In the genomic region with DNA sequence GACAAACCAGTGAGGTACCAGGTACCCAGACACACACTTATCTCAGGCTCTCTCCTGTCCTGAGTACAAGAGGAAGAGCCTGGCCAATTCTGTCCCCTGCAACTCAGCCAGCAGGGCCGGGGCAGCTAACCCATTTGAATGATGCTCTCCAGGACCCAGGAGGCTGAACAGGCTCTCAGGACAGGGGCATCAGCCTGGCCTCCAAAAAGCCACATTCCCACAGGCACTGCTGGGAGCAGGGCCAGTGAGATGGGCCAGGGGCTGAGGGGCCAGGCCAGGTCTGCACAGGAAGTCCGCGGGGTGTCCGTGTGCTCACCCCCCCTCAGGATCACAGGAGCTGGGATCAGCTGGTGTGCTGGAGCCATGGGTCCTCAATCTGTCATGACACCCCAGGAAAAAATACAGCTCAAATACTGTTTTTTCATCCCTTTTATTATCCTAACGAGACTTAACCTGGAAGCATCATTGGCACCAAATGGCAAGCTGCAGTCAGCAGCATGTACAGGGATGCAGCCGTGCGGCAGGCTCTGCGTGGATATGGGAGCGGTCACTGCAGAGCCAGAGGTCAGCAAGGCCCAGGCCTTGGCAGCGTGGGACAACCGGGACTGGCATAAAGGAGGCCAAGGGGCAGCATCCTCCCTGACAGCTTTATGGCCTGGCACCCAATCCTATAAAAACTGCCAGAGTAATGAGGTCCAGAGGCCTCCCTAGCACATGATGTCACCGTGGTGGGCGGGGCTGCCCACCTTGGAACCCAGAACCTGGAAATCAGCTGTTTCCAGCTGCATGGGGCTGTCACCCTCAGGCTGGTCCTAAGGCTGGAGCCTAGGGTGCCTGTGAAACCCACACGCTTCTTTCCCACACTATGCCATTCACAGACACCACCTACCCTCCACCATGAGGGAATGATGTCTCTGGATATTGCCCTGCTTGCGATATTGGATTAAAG, we compare ENCODE assay signal across 18 cellular contexts.
DNase-seq lines count a peak whose midpoint lies in the region; ATAC-seq and TF ChIP-seq lines count a peak whose summit lies in the region.
"Had no signal": no experiment of that assay in that cellular context is flagged by ENCODE, and none has a peak within 500 bp of the region (broad histone marks: within the 10 kb centered on the region; RNA-seq: fewer than 3 reads in every experiment).

No MANE protein-coding gene starts in this region.

- TF ChIP-seq CTCF in endodermal cell (conservative IDR thresholded peaks at IDR 0.05) (no peak), upper lobe of right lung (IDR thresholded peaks at IDR 0.05) (no peak), ascending aorta (IDR thresholded peaks at IDR 0.05) (no peak)

- no peak overlapping the region for H3K27ac ChIP-seq in endodermal cell (ENCODE audit: low read depth, low read length)
- no peak overlapping the region for H3K27ac ChIP-seq in neuronal stem cell (replicated peaks; ENCODE audit: low read length)
- H3K27ac ChIP-seq in upper lobe of right lung: no peak overlapping the region
- H3K27ac ChIP-seq in ascending aorta: no peak overlapping the region
- H3K27ac ChIP-seq: 22Rv1 had no signal

- H3K27ac Mint-ChIP-seq in endodermal cell: no peak overlapping the region
- H3K27ac Mint-ChIP-seq: CD14-positive monocyte; CD8-positive, alpha-beta T cell; HFFc6 had no signal

- ATAC-seq in Right ventricle myocardium inferior (no peak), left cardiac atrium (no peak), upper lobe of right lung (no peak)
- ATAC-seq: CD8-positive, alpha-beta T cell had no signal

- H2BK12ac ChIP-seq in neuronal stem cell (ENCODE audit: low read length): no peak overlapping the region

- H3K4me2 ChIP-seq in neuronal stem cell (ENCODE audit: insufficient read depth, low read length, poor library complexity, severe bottlenecking): no peak overlapping the region

- no peak overlapping the region for H3K4ac ChIP-seq in neuronal stem cell (ENCODE audit: low read length)

- intact Hi-C loops in Right ventricle myocardium inferior (cut with DNase I) (loop anchor here (5.0 kb wide), 1 partner anchor 108 kb away; no protein-coding TSS in a partner anchor), left cardiac atrium (cut with DNase I) (no loop called here), upper lobe of right lung (cut with DNase I) (no loop called here), ascending aorta (cut with DNase I) (no loop called here)

- peak; percentile 64 for DNase-seq in Right ventricle myocardium inferior (ENCODE audit: missing footprints)
- DNase-seq in left cardiac atrium: no peak
- peak; percentile 30 for DNase-seq in endodermal cell
- DNase-seq in neuronal stem cell (ENCODE audit: low spot score): no peak
- DNase-seq in upper lobe of right lung: peak; percentile 35
- no peak for DNase-seq in activated CD4-positive, alpha-beta T cell treated with anti-CD3 and anti-CD28 coated beads for 48 hours
- no peak for DNase-seq in ascending aorta (ENCODE audit: low spot score in 2 of 2)
- no peak for DNase-seq in hippocampal formation (lab: John Stamatoyannopoulos, UW)
- DNase-seq: CD8-positive, alpha-beta T cell; COR-L47; DMS153; DMS79 treated with DMSO at 0.1 percent for 48 hours; EL; GOT3; HFFc6 had no signal

- H3K4me3 ChIP-seq in endodermal cell (ENCODE audit: low read length) (no peak overlapping the region), neuronal stem cell (ENCODE audit: low read length in 2 of 2) (no peak overlapping the region), upper lobe of right lung (no peak overlapping the region), ascending aorta (no peak overlapping the region)
- H3K4me3 ChIP-seq: HAP-1 had no signal

- H3K9me3 ChIP-seq in endodermal cell (ENCODE audit: control insufficient read depth, low read length): no peaks in the 10 kb centered on the region
- no peaks in the 10 kb centered on the region for H3K9me3 ChIP-seq in neuronal stem cell (replicated peaks in 1 of 2; ENCODE audit: control insufficient read depth in 2 of 2, insufficient read depth in 1 of 2, low read depth in 1 of 2, low read length in 2 of 2)
- H3K9me3 ChIP-seq in upper lobe of right lung: no peaks in the 10 kb centered on the region
- no peaks in the 10 kb centered on the region for H3K9me3 ChIP-seq in ascending aorta
- H3K9me3 ChIP-seq: HAP-1 had no signal

- no peaks in the 10 kb centered on the region for H3K4me1 ChIP-seq in endodermal cell (ENCODE audit: control insufficient read depth, insufficient read depth, low read length)
- H3K4me1 ChIP-seq in neuronal stem cell (ENCODE audit: control insufficient read depth in 2 of 2, insufficient read depth in 1 of 2, low read depth in 1 of 2, low read length in 2 of 2): peaks cover 0 to 5% of the 10 kb centered on the region in 2 donors
- H3K4me1 ChIP-seq in upper lobe of right lung: peaks cover 5% of the 10 kb centered on the region
- H3K4me1 ChIP-seq in ascending aorta: peaks cover 2 to 23% of the 10 kb centered on the region in 2 donors
- H3K4me1 ChIP-seq: HAP-1 had no signal

- no peak overlapping the region for H4K8ac ChIP-seq in neuronal stem cell (ENCODE audit: low read depth, low read length)

- no peaks in the 10 kb centered on the region for H3K79me1 ChIP-seq in neuronal stem cell (ENCODE audit: low read depth, low read length)

- H2BK5ac ChIP-seq in neuronal stem cell (ENCODE audit: low read length): no peak overlapping the region

- peaks cover 8% of the 10 kb centered on the region for H3K27me3 Mint-ChIP-seq in endodermal cell (ENCODE audit: insufficient read depth)

- peaks cover 18% of the 10 kb centered on the region for H3K4me1 Mint-ChIP-seq in endodermal cell

- no peak overlapping the region for H2AFZ ChIP-seq in neuronal stem cell (ENCODE audit: low read length)

- no peak overlapping the region for H2BK120ac ChIP-seq in neuronal stem cell (ENCODE audit: low read depth, low read length)

- H3K9me3 Mint-ChIP-seq in endodermal cell: no peaks in the 10 kb centered on the region
- H3K9me3 Mint-ChIP-seq: CD8-positive, alpha-beta T cell; HFFc6 had no signal

- H2AK5ac ChIP-seq in neuronal stem cell (ENCODE audit: low read depth, low read length): peak overlapping the region; percentile 20

- H3K36me3 ChIP-seq in endodermal cell (ENCODE audit: control insufficient read depth, insufficient read depth, low read length): no peaks in the 10 kb centered on the region
- H3K36me3 ChIP-seq in neuronal stem cell (replicated peaks in 1 of 2; ENCODE audit: control insufficient read depth in 2 of 2, insufficient read depth in 2 of 2, low read length in 2 of 2): no peaks in the 10 kb centered on the region
- H3K36me3 ChIP-seq in upper lobe of right lung: no peaks in the 10 kb centered on the region
- no peaks in the 10 kb centered on the region for H3K36me3 ChIP-seq in ascending aorta
- H3K36me3 ChIP-seq: HAP-1 had no signal

- no peak overlapping the region for H4K91ac ChIP-seq in neuronal stem cell (ENCODE audit: low read depth, low read length, poor library complexity)

- no peak overlapping the region for H3K14ac ChIP-seq in neuronal stem cell (ENCODE audit: low read length)

- H3K9ac ChIP-seq in endodermal cell (ENCODE audit: extremely low read depth, low read length, poor library complexity, severe bottlenecking) (no peak overlapping the region), neuronal stem cell (ENCODE audit: low read depth, low read length, poor library complexity) (peak overlapping the region; percentile 10)

- no peak overlapping the region for H2BK15ac ChIP-seq in neuronal stem cell (ENCODE audit: low read length)

- no peak overlapping the region for H3K4me3 Mint-ChIP-seq in endodermal cell
- H3K4me3 Mint-ChIP-seq: CD14-positive monocyte; CD8-positive, alpha-beta T cell; HFFc6 had no signal

- H3K18ac ChIP-seq in neuronal stem cell (ENCODE audit: low read length): peak overlapping the region; percentile 37

- H3K23ac ChIP-seq in neuronal stem cell (ENCODE audit: low read depth, low read length, poor library complexity): peak overlapping the region; percentile 21

- no peaks in the 10 kb centered on the region for H3K27me3 ChIP-seq in endodermal cell (ENCODE audit: control insufficient read depth, insufficient read depth, low read length, poor library complexity, severe bottlenecking)
- H3K27me3 ChIP-seq in neuronal stem cell (ENCODE audit: control insufficient read depth in 3 of 3, insufficient read depth in 3 of 3, low read depth in 1 of 3, low read length in 3 of 3): peaks cover 0 to 32% (median 0%) of the 10 kb centered on the region in 3 experiments
- H3K27me3 ChIP-seq in upper lobe of right lung: peaks cover 22% of the 10 kb centered on the region
- no peaks in the 10 kb centered on the region for H3K27me3 ChIP-seq in ascending aorta

- 87 to 100% methylated on average over 4 to 15 of the region's 15 CpGs for WGBS in endodermal cell (ENCODE audit: insufficient coverage in 1 of 2, insufficient read length in 1 of 2), 2 experiments
- WGBS in neuronal stem cell (ENCODE audit: extremely low coverage in 2 of 2, insufficient read length in 2 of 2, insufficient replicate concordance in 1 of 2), 2 donors: no CpG with 5 or more reads among the region's 15 CpGs

- no peaks in the 10 kb centered on the region for H3K36me3 Mint-ChIP-seq in endodermal cell (ENCODE audit: low read depth)
- H3K36me3 Mint-ChIP-seq: CD14-positive monocyte; CD8-positive, alpha-beta T cell had no signal

Comparison
In these comparisons a context has a peak if more than half of its experiments do, and no peak if none do; other contexts are left out.
1. DNase-seq: peak in Right ventricle myocardium inferior (single experiment), endodermal cell (single experiment) and upper lobe of right lung (single experiment); none in left cardiac atrium (single experiment), neuronal stem cell (single experiment), activated CD4-positive, alpha-beta T cell treated with anti-CD3 and anti-CD28 coated beads for 48 hours (single experiment), ascending aorta (0 of 2) and hippocampal formation (0 of 2).